8 cellular contexts compared by ENCODE assay signal in genomic region chr14:69399750-69400149, GRCh38. TPM values are rescaled to one million over a fixed set of nuclear protein-coding genes. Genes with fewer than 3 reads are reported as not detected.
DNase-seq lines count a peak whose midpoint lies in the region; ATAC-seq and TF ChIP-seq lines count a peak whose summit lies in the region.

No MANE protein-coding gene starts in this region.

- peaks cover 47% of the 10 kb centered on the region for H3K36me3 Mint-ChIP-seq in activated naive CD4-positive, alpha-beta T cell treated with anti-CD3 and anti-CD28 coated beads, Interleukin-2, amount 10 ng/mL, durations not matched to agents 7 days and 5 days
- peaks cover 17% of the 10 kb centered on the region for H3K36me3 Mint-ChIP-seq in type B pancreatic cell

- CTCF ChIA-PET in activated naive CD4-positive, alpha-beta T cell treated with anti-CD3 and anti-CD28 coated beads, Interleukin-2, amount 10 ng/mL, durations not matched to agents 7 days and 5 days (lab: Charles Lee), result no interaction called here

- H3K4me3 Mint-ChIP-seq in activated naive CD4-positive, alpha-beta T cell treated with anti-CD3 and anti-CD28 coated beads, Interleukin-2, amount 10 ng/mL, durations not matched to agents 7 days and 5 days, result peak overlapping the region; percentile 97
- peak overlapping the region; percentile 99 for H3K4me3 Mint-ChIP-seq in type B pancreatic cell

- no peaks in the 10 kb centered on the region for H3K27me3 Mint-ChIP-seq in activated naive CD4-positive, alpha-beta T cell treated with anti-CD3 and anti-CD28 coated beads, Interleukin-2, amount 10 ng/mL, durations not matched to agents 7 days and 5 days
- H3K27me3 Mint-ChIP-seq in type B pancreatic cell, result no peaks in the 10 kb centered on the region

- no peaks in the 10 kb centered on the region for H3K27me3 ChIP-seq in lower lobe of right lung (ENCODE audit: low read depth)

- H3K4me3 ChIP-seq in astrocyte of the cerebellum (ENCODE audit: low read depth, low read length) (peak overlapping the region; percentile 78), lower lobe of right lung (peak overlapping the region; percentile 73)

- H3K4me1 Mint-ChIP-seq in activated naive CD4-positive, alpha-beta T cell treated with anti-CD3 and anti-CD28 coated beads, Interleukin-2, amount 10 ng/mL, durations not matched to agents 7 days and 5 days, result peaks cover 64% of the 10 kb centered on the region
- H3K4me1 Mint-ChIP-seq in type B pancreatic cell (ENCODE audit: unreplicated experiment), result peaks cover 39% of the 10 kb centered on the region

- H3K9me3 ChIP-seq in lower lobe of right lung, result no peaks in the 10 kb centered on the region

- H3K27ac Mint-ChIP-seq in activated naive CD4-positive, alpha-beta T cell treated with anti-CD3 and anti-CD28 coated beads, Interleukin-2, amount 10 ng/mL, durations not matched to agents 7 days and 5 days, result no peak overlapping the region
- H3K27ac Mint-ChIP-seq in type B pancreatic cell, result peak overlapping the region; percentile 100

- H3K36me3 ChIP-seq in lower lobe of right lung, result peaks cover 16% of the 10 kb centered on the region

- intact Hi-C loops in lower lobe of right lung (cut with DNase I), result no loop called here

- DNase-seq in activated naive CD4-positive, alpha-beta T cell treated with anti-CD3 and anti-CD28 coated beads, Interleukin-2, amount 10 ng/mL, durations not matched to agents 7 days and 5 days, result no peak
- no peak for DNase-seq in activated naive CD4-positive, alpha-beta T cell treated with anti-CD3 and anti-CD28 coated beads, Interleukin-2, amount 50 U/mL, for 16 hours
- DNase-seq in astrocyte of the cerebellum (ENCODE audit: low read depth) (no peak), lower lobe of right lung (no peak), type B pancreatic cell (ENCODE audit: extremely low spot score, unreplicated experiment) (no peak), NCI-H345 treated with DMSO at 0.1 percent for 48 hours (lab: John Stamatoyannopoulos, UW; ENCODE audit: unreplicated experiment) (no peak), NCI-H2171 treated with DMSO at 0.1 percent for 48 hours (lab: John Stamatoyannopoulos, UW) (no peak)

- in situ Hi-C loops in astrocyte of the cerebellum (cut with HindIII; ENCODE audit: low sequenced_read_pairs), result loop anchor here (5.0 kb wide), 1 partner anchor 58 kb away; no protein-coding TSS in a partner anchor

- ATAC-seq in lower lobe of right lung (no peak), GM21576 (IDR thresholded peaks at IDR 0.05; ENCODE audit: unreplicated experiment) (no peak)

- no peak overlapping the region for H3K27ac ChIP-seq in lower lobe of right lung

- TF ChIP-seq CTCF in astrocyte of the cerebellum (IDR thresholded peaks at IDR 0.05; ENCODE audit: low read depth, low read length, missing control alignments) (no peak), lower lobe of right lung (IDR thresholded peaks at IDR 0.05) (no peak), type B pancreatic cell (conservative IDR thresholded peaks at IDR 0.05) (no peak)

- H3K9me3 Mint-ChIP-seq in activated naive CD4-positive, alpha-beta T cell treated with anti-CD3 and anti-CD28 coated beads, Interleukin-2, amount 10 ng/mL, durations not matched to agents 7 days and 5 days, result no peaks in the 10 kb centered on the region
- no peaks in the 10 kb centered on the region for H3K9me3 Mint-ChIP-seq in type B pancreatic cell

- H3K4me1 ChIP-seq in lower lobe of right lung, result peaks cover 48% of the 10 kb centered on the region

RNA-seq across cellular contexts. Expression of gene SLC39A9, which starts 1.3 kb away (rescaled TPM):
- 49.6 TPM for total RNA-seq in lower lobe of right lung
- total RNA-seq in type B pancreatic cell (ENCODE audit: low replicate concordance), result 60.9 and 74.8 TPM in 2 replicates

RNA-seq across cellular contexts. Expression of gene ERH, which starts 1.7 kb away (rescaled TPM):
- 128 TPM for total RNA-seq in lower lobe of right lung
- 238 and 308 TPM in 2 replicates for total RNA-seq in type B pancreatic cell (ENCODE audit: low replicate concordance)
